ENCODE assay signal across 8 cellular contexts in genomic region chr1:155934097-155934932, GRCh38. TPM values are rescaled to one million over a fixed set of nuclear protein-coding genes. Genes with fewer than 3 reads are reported as not detected.
A peak's percentile ranks its signal among the peaks of the same experiment; 100 is the strongest.
DNase-seq lines count a peak whose midpoint lies in the region; ATAC-seq and TF ChIP-seq lines count a peak whose summit lies in the region.

Gene KHDC4, minus strand, starts transcription at chr1:155934413. Its CDS starts 40 bp downstream, at chr1:155934373.

- H4K91ac ChIP-seq in trophoblast cell (ENCODE audit: low read depth, low read length): peak within 1 kb of the TSS; percentile 82

- peak within 1 kb of the TSS; percentile 62 for H2BK120ac ChIP-seq in trophoblast cell (ENCODE audit: insufficient read depth, low read length, poor library complexity)

- peaks cover 29% of the 10 kb centered on the region for H4K20me1 ChIP-seq in SU-DHL-6 (ENCODE audit: low read depth, low read length)

- peaks cover 28% of the 10 kb centered on the region for H3K36me3 ChIP-seq in SU-DHL-6 (ENCODE audit: low read length)
- H3K36me3 ChIP-seq in cardiac muscle cell: peaks cover 30% of the 10 kb centered on the region
- H3K36me3 ChIP-seq in trophoblast cell (ENCODE audit: control insufficient read depth in 1 of 2, insufficient read depth in 2 of 2, low read length in 2 of 2): peaks cover 22 to 25% of the 10 kb centered on the region in 2 experiments

- no peaks in the 10 kb centered on the region for H3K27me3 Mint-ChIP-seq in activated naive CD8-positive, alpha-beta T cell treated with anti-CD3 and anti-CD28 coated beads, Interleukin-2, amount 50 U/mL, for 24 hours
- H3K27me3 Mint-ChIP-seq in type B pancreatic cell: no peaks in the 10 kb centered on the region

- H3K9ac ChIP-seq in SU-DHL-6 (ENCODE audit: low read length) (peak within 1 kb of the TSS; percentile 94), trophoblast cell (ENCODE audit: low read length) (peak within 1 kb of the TSS; percentile 99)

- no peaks in the 10 kb centered on the region for H3K9me3 ChIP-seq in SU-DHL-6 (ENCODE audit: insufficient read depth, low read length)
- H3K9me3 ChIP-seq in cardiac muscle cell (ENCODE audit: low read depth): no peaks in the 10 kb centered on the region
- H3K9me3 ChIP-seq in trophoblast cell (ENCODE audit: insufficient read depth, low read depth, low read length): no peaks in the 10 kb centered on the region

- H3K27ac ChIP-seq in SU-DHL-6 (ENCODE audit: low read depth, low read length) (peak within 1 kb of the TSS; percentile 83), cardiac muscle cell (peak within 1 kb of the TSS; percentile 89), trophoblast cell (ENCODE audit: low read depth, low read length) (peak within 1 kb of the TSS; percentile 42)

- peaks cover 55% of the 10 kb centered on the region for H3K4me1 Mint-ChIP-seq in activated naive CD8-positive, alpha-beta T cell treated with anti-CD3 and anti-CD28 coated beads, Interleukin-2, amount 50 U/mL, for 24 hours
- peaks cover 27% of the 10 kb centered on the region for H3K4me1 Mint-ChIP-seq in type B pancreatic cell (ENCODE audit: unreplicated experiment)

- H3K27me3 ChIP-seq in SU-DHL-6 (ENCODE audit: low read length) (no peaks in the 10 kb centered on the region), cardiac muscle cell (no peaks in the 10 kb centered on the region), trophoblast cell (ENCODE audit: insufficient read depth, low read length) (no peaks in the 10 kb centered on the region)

- peak within 1 kb of the TSS; percentile 94 for H2AK5ac ChIP-seq in trophoblast cell (ENCODE audit: low read length)

- no peak within 1 kb of the TSS for H3K27ac Mint-ChIP-seq in activated naive CD8-positive, alpha-beta T cell treated with anti-CD3 and anti-CD28 coated beads, Interleukin-2, amount 50 U/mL, for 24 hours
- H3K27ac Mint-ChIP-seq in type B pancreatic cell: no peak within 1 kb of the TSS

- TF ChIP-seq CTCF in GM12872 (IDR thresholded peaks at IDR 0.05; ENCODE audit: insufficient read depth, low read depth, low read length) (peak; percentile 30; the same call in 1 of the 3 replicates), SU-DHL-6 (IDR thresholded peaks at IDR 0.05; ENCODE audit: insufficient read depth, low read length, poor library complexity, severe bottlenecking) (no peak), cardiac muscle cell (IDR thresholded peaks at IDR 0.05; ENCODE audit: low read depth, low read length) (no peak), type B pancreatic cell (conservative IDR thresholded peaks at IDR 0.05) (peak; percentile 14)

- no peak within 1 kb of the TSS for H2BK12ac ChIP-seq in trophoblast cell (ENCODE audit: low read length)

- no peak within 1 kb of the TSS for H3K4me3 Mint-ChIP-seq in activated naive CD8-positive, alpha-beta T cell treated with anti-CD3 and anti-CD28 coated beads, Interleukin-2, amount 50 U/mL, for 24 hours
- H3K4me3 Mint-ChIP-seq in type B pancreatic cell: no peak within 1 kb of the TSS

- peaks cover 6% of the 10 kb centered on the region for H3K79me1 ChIP-seq in trophoblast cell (ENCODE audit: low read length)

- H3K4me3 ChIP-seq in SU-DHL-6 (ENCODE audit: insufficient read depth, low read length, poor library complexity, severe bottlenecking) (peak within 1 kb of the TSS; percentile 93), cardiac muscle cell (peak within 1 kb of the TSS; percentile 75), trophoblast cell (ENCODE audit: low read depth, low read length) (peak within 1 kb of the TSS; percentile 94)

- H4K8ac ChIP-seq in trophoblast cell (ENCODE audit: low read depth, low read length): peak within 1 kb of the TSS; percentile 99

- peaks cover 28% of the 10 kb centered on the region for H3K4me1 ChIP-seq in cardiac muscle cell (ENCODE audit: low read depth)
- H3K4me1 ChIP-seq in trophoblast cell (ENCODE audit: control insufficient read depth in 1 of 2, insufficient read depth in 2 of 2, low read length in 2 of 2): peaks cover 7 to 8% of the 10 kb centered on the region in 2 experiments

- WGBS in trophoblast cell (ENCODE audit: extremely low coverage, insufficient coverage, insufficient read length): no CpG with 5 or more reads among the region's 50 CpGs

- ATAC-seq in HG02678 (IDR thresholded peaks at IDR 0.05; ENCODE audit: unreplicated experiment): peak; percentile 93
- peak; percentile 98 for ATAC-seq in activated naive CD8-positive, alpha-beta T cell treated with anti-CD3 and anti-CD28 coated beads, Interleukin-2, amount 50 U/mL, for 24 hours

- H3K4me2 ChIP-seq in SU-DHL-6 (ENCODE audit: low read depth, low read length, poor library complexity, severe bottlenecking) (peak within 1 kb of the TSS; percentile 99), trophoblast cell (ENCODE audit: low read length) (peak within 1 kb of the TSS; percentile 100)

- H2BK5ac ChIP-seq in trophoblast cell (ENCODE audit: low read depth, low read length, poor library complexity): peak within 1 kb of the TSS; percentile 46

- peaks cover 47% of the 10 kb centered on the region for H3K79me2 ChIP-seq in SU-DHL-6 (ENCODE audit: insufficient read depth, low read length)
- H3K79me2 ChIP-seq in trophoblast cell (ENCODE audit: control insufficient read depth, insufficient read depth, low read length, poor library complexity): peaks cover 13% of the 10 kb centered on the region

- H3F3A ChIP-seq in SU-DHL-6 (ENCODE audit: insufficient read depth): peaks cover 35% of the 10 kb centered on the region

- H3K9me3 Mint-ChIP-seq in activated naive CD8-positive, alpha-beta T cell treated with anti-CD3 and anti-CD28 coated beads, Interleukin-2, amount 50 U/mL, for 24 hours: no peaks in the 10 kb centered on the region
- H3K9me3 Mint-ChIP-seq in type B pancreatic cell: no peaks in the 10 kb centered on the region

- H3K36me3 Mint-ChIP-seq in activated naive CD8-positive, alpha-beta T cell treated with anti-CD3 and anti-CD28 coated beads, Interleukin-2, amount 50 U/mL, for 24 hours (ENCODE audit: low read depth): peaks cover 27% of the 10 kb centered on the region
- peaks cover 14% of the 10 kb centered on the region for H3K36me3 Mint-ChIP-seq in type B pancreatic cell

- peak within 1 kb of the TSS; percentile 97 for H3K18ac ChIP-seq in trophoblast cell (ENCODE audit: low read length)

- H3K14ac ChIP-seq in trophoblast cell (ENCODE audit: low read length): peak within 1 kb of the TSS; percentile 96

- peak within 1 kb of the TSS; percentile 95 for H4K12ac ChIP-seq in trophoblast cell (ENCODE audit: low read depth, low read length)

- DNase-seq in NCI-H128 (lab: John Stamatoyannopoulos, UW; ENCODE audit: unreplicated experiment): peak; percentile 99
- DNase-seq in activated naive CD8-positive, alpha-beta T cell treated with anti-CD3 and anti-CD28 coated beads, Interleukin-2, amount 50 U/mL, for 24 hours: peak; percentile 92
- peak; percentile 99 for DNase-seq in cardiac muscle cell (ENCODE audit: low read depth in 1 of 2, low spot score in 1 of 2)
- DNase-seq in trophoblast cell: peak; percentile 99
- peak; percentile 93 for DNase-seq in type B pancreatic cell (ENCODE audit: extremely low spot score, unreplicated experiment)

- H3K23ac ChIP-seq in trophoblast cell (ENCODE audit: low read length): no peak within 1 kb of the TSS

- peak within 1 kb of the TSS; percentile 96 for H3K4ac ChIP-seq in trophoblast cell (ENCODE audit: low read depth, low read length)

- no peaks in the 10 kb centered on the region for H3K9me2 ChIP-seq in SU-DHL-6 (replicated peaks; ENCODE audit: insufficient read depth, low read length)

- H2AFZ ChIP-seq in SU-DHL-6 (ENCODE audit: low read depth, low read length, severe bottlenecking): peak within 1 kb of the TSS; percentile 91
- peak within 1 kb of the TSS; percentile 82 for H2AFZ ChIP-seq in trophoblast cell (ENCODE audit: insufficient read depth, low read length, poor library complexity)

RNA-seq across cellular contexts. Expression of gene KHDC4, which starts in this region (rescaled TPM):
- total RNA-seq in cardiac muscle cell (61.0 and 86.4 TPM in 2 replicates), type B pancreatic cell (ENCODE audit: low replicate concordance) (42.5 and 57.8 TPM in 2 replicates)
- 26.6 and 31.5 TPM in 2 replicates for polyA plus RNA-seq in cardiac muscle cell
- polyA plus RNA-seq in trophoblast cell (2013): 38.9 and 40.5 TPM in 2 replicates

Comparison
In these comparisons a context has a peak if more than half of its experiments do, and no peak if none do; other contexts are left out.
1. Peak in every context shown above with its lines: DNase-seq, ATAC-seq, H3K4me3 ChIP-seq and H3K27ac ChIP-seq.
2. CTCF ChIP-seq: peak in GM12872 (single experiment) and type B pancreatic cell (single experiment); none in SU-DHL-6 (single experiment) and cardiac muscle cell (single experiment).